In genomic region chr1:2192031-2192995, GRCh38 we compare ENCODE assay signal across 9 cellular contexts. TPM values are rescaled to one million over a fixed set of nuclear protein-coding genes. Genes with fewer than 3 reads are reported as not detected.
DNase-seq lines count a peak whose midpoint lies in the region; ATAC-seq and TF ChIP-seq lines count a peak whose summit lies in the region.
"Had no signal": no experiment of that assay in that cellular context is flagged by ENCODE, and none has a peak within 500 bp of the region (broad histone marks: within the 10 kb centered on the region; RNA-seq: fewer than 3 reads in every experiment).

No MANE protein-coding gene starts in this region.

- peaks cover 33% of the 10 kb centered on the region for H3K4me1 Mint-ChIP-seq in chondrocyte (ENCODE audit: low read depth)

- H3K27ac Mint-ChIP-seq in chondrocyte (ENCODE audit: unreplicated experiment), result peak overlapping the region; percentile 83

- H3K36me3 Mint-ChIP-seq in chondrocyte (ENCODE audit: low read depth), result no peaks in the 10 kb centered on the region

- TF ChIP-seq CTCF in cardiac muscle cell (IDR thresholded peaks at IDR 0.05; ENCODE audit: low read depth, low read length) (no peak), chondrocyte (IDR thresholded peaks at IDR 0.05) (no peak), upper lobe of left lung (IDR thresholded peaks at IDR 0.05) (no peak)

- H3K9me3 Mint-ChIP-seq in chondrocyte (ENCODE audit: low read depth), result no peaks in the 10 kb centered on the region

- ATAC-seq in upper lobe of left lung (ENCODE audit: low FRiP score in 2 of 2) (no peak), HG02884 (IDR thresholded peaks at IDR 0.05; ENCODE audit: unreplicated experiment) (no peak)

- H3K27ac ChIP-seq in cardiac muscle cell, result peak overlapping the region; percentile 69
- peak overlapping the region; percentile 72 to 96 (median 94) for H3K27ac ChIP-seq in upper lobe of left lung

- H3K4me3 ChIP-seq in cardiac muscle cell, result no peak overlapping the region
- no peak overlapping the region for H3K4me3 ChIP-seq in upper lobe of left lung

- peak overlapping the region; percentile 57 for H3K4me3 Mint-ChIP-seq in chondrocyte (ENCODE audit: unreplicated experiment)

- H3K4me1 ChIP-seq in cardiac muscle cell (ENCODE audit: low read depth), result peaks cover 31% of the 10 kb centered on the region
- H3K4me1 ChIP-seq in upper lobe of left lung, result peaks cover 44 to 66% (median 54%) of the 10 kb centered on the region in 4 donors

- H3K27me3 Mint-ChIP-seq in chondrocyte (ENCODE audit: low read depth), result no peaks in the 10 kb centered on the region

- H3K9me3 ChIP-seq in cardiac muscle cell (ENCODE audit: low read depth) (no peaks in the 10 kb centered on the region), upper lobe of left lung (no peaks in the 10 kb centered on the region)

- intact Hi-C loops in cardiac septum (cut with DNase I), result no loop called here

- TF ChIP-seq POLR2A in upper lobe of left lung (IDR thresholded peaks at IDR 0.05), result no peak

- DNase-seq in cardiac muscle cell (ENCODE audit: low read depth in 1 of 2, low spot score in 1 of 2), result peak in 1 of 2 donors; percentile 94
- no peak for DNase-seq in cardiac septum (ENCODE audit: low spot score)
- DNase-seq in chondrocyte (ENCODE audit: low spot score), result no peak
- peak; percentile 42 for DNase-seq in myocyte (ENCODE audit: low read depth)
- DNase-seq in upper lobe of left lung, result peak; percentile 65 to 69
- no peak for DNase-seq in ecto neural progenitor cell (ENCODE audit: low spot score)
- no peak for DNase-seq in Kasumi-1 (lab: John Stamatoyannopoulos, UW)
- DNase-seq: Calu3 had no signal

- no peaks in the 10 kb centered on the region for H3K27me3 ChIP-seq in cardiac muscle cell
- H3K27me3 ChIP-seq in upper lobe of left lung, result no peaks in the 10 kb centered on the region

- no peak for TF ChIP-seq EP300 in upper lobe of left lung (IDR thresholded peaks at IDR 0.05)

- WGBS in upper lobe of left lung, 2 donors, result 62 to 68% methylated on average over 21 to 30 of the region's 30 CpGs

- H3K36me3 ChIP-seq in cardiac muscle cell (no peaks in the 10 kb centered on the region), upper lobe of left lung (no peaks in the 10 kb centered on the region)

RNA-seq across cellular contexts. Expression of gene FAAP20, which starts 2.3 kb away (rescaled TPM):
- total RNA-seq in cardiac muscle cell (109 and 130 TPM in 2 replicates), cardiac septum (40.5 TPM), chondrocyte (48.4 to 76.1 TPM (median 69.2 TPM) in 3 replicates), myocyte (37.3 and 43.0 TPM in 2 replicates), upper lobe of left lung (10 to 100 TPM; 26.7 to 88.0 (median 66.8) TPM)
- 188 and 219 TPM in 2 replicates for polyA plus RNA-seq in cardiac muscle cell
- 64.9 TPM for polyA plus RNA-seq in myocyte (2012)

RNA-seq across cellular contexts. Expression of gene SKI, which starts 35.8 kb away (rescaled TPM):
- total RNA-seq in cardiac muscle cell (25.2 and 31.9 TPM in 2 replicates), cardiac septum (39.9 TPM), chondrocyte (112 to 135 TPM (median 116 TPM) in 3 replicates), myocyte (12.1 and 15.2 TPM in 2 replicates), upper lobe of left lung (100 to 1,000 TPM in 3 of 6 donors, 10 to 100 TPM in 3; 57.3 to 108 (median 96.9) TPM)
- 2.7 and 5.2 TPM in 2 replicates for polyA plus RNA-seq in cardiac muscle cell
- polyA plus RNA-seq in myocyte (2012), result 34.7 TPM

Comparison
In these comparisons a context has a peak if more than half of its experiments do, and no peak if none do; other contexts are left out.
1. DNase-seq: peak in myocyte (single experiment) and upper lobe of left lung (2 of 2); none in cardiac septum (single experiment), chondrocyte (single experiment), ecto neural progenitor cell (single experiment) and Kasumi-1 (0 of 2).